8 cellular contexts compared by ENCODE assay signal in genomic region chr17:81119223-81120148, GRCh38. TPM values are rescaled to one million over a fixed set of nuclear protein-coding genes. Genes with fewer than 3 reads are reported as not detected.
DNase-seq lines count a peak whose midpoint lies in the region; ATAC-seq and TF ChIP-seq lines count a peak whose summit lies in the region.

No MANE protein-coding gene starts in this region.

- intact Hi-C loops in CD4-positive, alpha-beta memory T cell (cut with micrococcal nuclease): no loop called here
- intact Hi-C loops in stomach (cut with DNase I; ENCODE audit: low total_unique reads): no loop called here

- H4K20me1 ChIP-seq in neural progenitor cell (ENCODE audit: low read depth): peaks cover 7% of the 10 kb centered on the region

- peaks cover 10% of the 10 kb centered on the region for H3F3A ChIP-seq in neural progenitor cell (ENCODE audit: low read depth)

- no peak for TF ChIP-seq EP300 in stomach (IDR thresholded peaks at IDR 0.05)

- H3K9me3 ChIP-seq in CD4-positive, alpha-beta memory T cell (ENCODE audit: control insufficient read depth in 1 of 2, low read length in 2 of 2): no peaks in the 10 kb centered on the region
- no peaks in the 10 kb centered on the region for H3K9me3 ChIP-seq in neural progenitor cell (ENCODE audit: low read depth)
- no peaks in the 10 kb centered on the region for H3K9me3 ChIP-seq in stomach

- peak overlapping the region in 1 of 2 donors; percentile 9 for H3K4me3 ChIP-seq in CD4-positive, alpha-beta memory T cell (ENCODE audit: low read length in 2 of 2)
- H3K4me3 ChIP-seq in HL-60 (replicated peaks; ENCODE audit: insufficient read depth, low read length) (no peak overlapping the region; the same call in 1 of the 2 replicates), neural progenitor cell (peak overlapping the region; percentile 40), stomach (peak overlapping the region; percentile 25 to 45 (median 42))

- CTCF ChIA-PET in CD4-positive, alpha-beta memory T cell (lab: Charles Lee; ENCODE audit: partially characterized antibody): interaction anchor here (1.1 kb wide), 1 partner anchor 96 kb away, joined by 3 read pairs; no protein-coding TSS in a partner anchor

- H3K27ac ChIP-seq in CD4-positive, alpha-beta memory T cell (ENCODE audit: low read depth, low read length): no peak overlapping the region
- H3K27ac ChIP-seq in HL-60 (replicated peaks): no peak overlapping the region
- H3K27ac ChIP-seq in foreskin keratinocyte: no peak overlapping the region
- H3K27ac ChIP-seq in neural progenitor cell: no peak overlapping the region
- H3K27ac ChIP-seq in stomach: peak overlapping the region in 4 of 5 donors; percentile 32 to 82 (median 53)

- no peak overlapping the region for H2AFZ ChIP-seq in neural progenitor cell (replicated peaks)

- peak; percentile 82 to 95 (median 85) for DNase-seq in CD4-positive, alpha-beta memory T cell
- peak; percentile 57 to 73 for DNase-seq in HL-60 (ENCODE audit: low read depth in 1 of 2, low spot score in 1 of 2)
- peak; percentile 94 to 98 for DNase-seq in SHP77 (lab: John Stamatoyannopoulos, UW)
- DNase-seq in activated gamma-delta T cell treated with anti-CD3 and anti-CD28 coated beads, Interleukin-2, amount 50 U/mL, for 16 hours (ENCODE audit: low read depth): peak; percentile 57
- DNase-seq in foreskin keratinocyte: peak; percentile 86 to 93
- DNase-seq in neural progenitor cell (ENCODE audit: low spot score): peak; percentile 95
- peak; percentile 89 for DNase-seq in stomach

- H3K4me1 Mint-ChIP-seq in CD4-positive, alpha-beta memory T cell: peaks cover 0 to 6% (median 3%) of the 10 kb centered on the region in 4 donors
- H3K4me1 Mint-ChIP-seq in neural progenitor cell: peaks cover 6% of the 10 kb centered on the region

- H3K79me2 ChIP-seq in neural progenitor cell (ENCODE audit: low read depth): no peaks in the 10 kb centered on the region

- TF ChIP-seq CTCF in HL-60 (IDR thresholded peaks at IDR 0.05; ENCODE audit: insufficient read depth, low read length) (no peak), foreskin keratinocyte (conservative IDR thresholded peaks at IDR 0.05) (peak; percentile 70), neural progenitor cell (IDR thresholded peaks at IDR 0.05) (peak; percentile 45), stomach (IDR thresholded peaks at IDR 0.05) (no peak)

- WGBS in stomach, 5 donors: 21 to 39% (median 23%) methylated on average over 51 to 89 of the region's 89 CpGs

- no peak overlapping the region for H3K9ac ChIP-seq in neural progenitor cell

- H3K36me3 Mint-ChIP-seq in CD4-positive, alpha-beta memory T cell: no peaks in the 10 kb centered on the region
- peaks cover 2% of the 10 kb centered on the region for H3K36me3 Mint-ChIP-seq in neural progenitor cell

- ATAC-seq in foreskin keratinocyte: peak; percentile 70
- ATAC-seq in GM18870 (IDR thresholded peaks at IDR 0.05; ENCODE audit: unreplicated experiment): no peak

- TF ChIP-seq POLR2A in stomach (IDR thresholded peaks at IDR 0.05): no peak

- H3K4me3 Mint-ChIP-seq in CD4-positive, alpha-beta memory T cell: peak overlapping the region; percentile 26 to 86 (median 60)
- peak overlapping the region; percentile 60 for H3K4me3 Mint-ChIP-seq in neural progenitor cell

- peaks cover 2% of the 10 kb centered on the region in 2 donors for H3K27me3 Mint-ChIP-seq in CD4-positive, alpha-beta memory T cell
- H3K27me3 Mint-ChIP-seq in neural progenitor cell (ENCODE audit: insufficient read depth, low read depth): peaks cover 7% of the 10 kb centered on the region

- H3K36me3 ChIP-seq in CD4-positive, alpha-beta memory T cell (ENCODE audit: insufficient read depth, low read length): no peaks in the 10 kb centered on the region
- H3K36me3 ChIP-seq in neural progenitor cell (no peaks in the 10 kb centered on the region), stomach (peaks cover 8 to 45% (median 26%) of the 10 kb centered on the region in 4 donors)

- POLR2A ChIA-PET in CD4-positive, alpha-beta memory T cell (lab: Charles Lee; ENCODE audit: partially characterized antibody): no interaction called here

- peak overlapping the region; percentile 78 for H3K4me2 ChIP-seq in neural progenitor cell

- peak overlapping the region in 5 of 7 donors; percentile 78 to 93 (median 88) for H3K27ac Mint-ChIP-seq in CD4-positive, alpha-beta memory T cell
- H3K27ac Mint-ChIP-seq in neural progenitor cell: no peak overlapping the region

- H3K4me1 ChIP-seq in CD4-positive, alpha-beta memory T cell (ENCODE audit: insufficient read depth, low read length): no peaks in the 10 kb centered on the region
- H3K4me1 ChIP-seq in foreskin keratinocyte: no peaks in the 10 kb centered on the region
- H3K4me1 ChIP-seq in neural progenitor cell: peaks cover 3% of the 10 kb centered on the region
- H3K4me1 ChIP-seq in stomach: peaks cover 17 to 40% (median 26%) of the 10 kb centered on the region in 4 donors

- no peaks in the 10 kb centered on the region for H3K27me3 ChIP-seq in CD4-positive, alpha-beta memory T cell (ENCODE audit: insufficient read depth, low read length)
- H3K27me3 ChIP-seq in HL-60 (ENCODE audit: insufficient read depth, poor library complexity, severe bottlenecking): peaks cover 10% of the 10 kb centered on the region
- peaks cover 47% of the 10 kb centered on the region for H3K27me3 ChIP-seq in foreskin keratinocyte
- peaks cover 14% of the 10 kb centered on the region for H3K27me3 ChIP-seq in neural progenitor cell
- peaks cover 0 to 22% (median 0%) of the 10 kb centered on the region in 3 donors for H3K27me3 ChIP-seq in stomach

- no peaks in the 10 kb centered on the region for H3K9me3 Mint-ChIP-seq in CD4-positive, alpha-beta memory T cell
- H3K9me3 Mint-ChIP-seq in neural progenitor cell: no peaks in the 10 kb centered on the region

RNA-seq across cellular contexts. Expression of gene PVALEF, which starts 45.8 kb away (rescaled TPM):
- not detected for total RNA-seq in CD4-positive, alpha-beta memory T cell
- not detected for polyA plus RNA-seq in CD4-positive, alpha-beta memory T cell
- total RNA-seq in foreskin keratinocyte (not detected in 2 replicates), neural progenitor cell (ENCODE audit: low replicate concordance) (not detected in 2 replicates), stomach (not detected)
- polyA plus RNA-seq in foreskin keratinocyte (not detected in 2 replicates), stomach (not detected)

RNA-seq across cellular contexts. Expression of gene AATK, which starts 46.5 kb away (rescaled TPM):
- total RNA-seq in CD4-positive, alpha-beta memory T cell: 1 to 10 TPM; 1.4 to 2.1 TPM
- polyA plus RNA-seq in CD4-positive, alpha-beta memory T cell: under 1 TPM; 0.09 to 0.17 TPM
- 0.14 and 0.18 TPM in 2 replicates for total RNA-seq in foreskin keratinocyte
- 0.22 and 0.29 TPM in 2 replicates for polyA plus RNA-seq in foreskin keratinocyte
- 0.32 and 4.4 TPM in 2 replicates for total RNA-seq in neural progenitor cell (ENCODE audit: low replicate concordance)
- 10 to 100 TPM in 4 of 5 donors, under 1 TPM in 1; 0.87 to 31.7 (median 10.9) TPM for total RNA-seq in stomach
- polyA plus RNA-seq in stomach: 1 to 10 TPM; 1.7 to 4.1 (median 3.1) TPM

Comparison
In these comparisons a context has a peak if more than half of its experiments do, and no peak if none do; other contexts are left out.
1. H3K27ac ChIP-seq: peak in stomach (4 of 5); none in CD4-positive, alpha-beta memory T cell (single experiment), HL-60 (single experiment), foreskin keratinocyte (single experiment) and neural progenitor cell (single experiment).
2. CTCF ChIP-seq: peak in foreskin keratinocyte (single experiment) and neural progenitor cell (single experiment); none in HL-60 (single experiment) and stomach (0 of 7).
3. Peak in every context shown above with its lines, with median percentiles within 50 percentile points of each other: DNase-seq.